In the genomic region with DNA sequence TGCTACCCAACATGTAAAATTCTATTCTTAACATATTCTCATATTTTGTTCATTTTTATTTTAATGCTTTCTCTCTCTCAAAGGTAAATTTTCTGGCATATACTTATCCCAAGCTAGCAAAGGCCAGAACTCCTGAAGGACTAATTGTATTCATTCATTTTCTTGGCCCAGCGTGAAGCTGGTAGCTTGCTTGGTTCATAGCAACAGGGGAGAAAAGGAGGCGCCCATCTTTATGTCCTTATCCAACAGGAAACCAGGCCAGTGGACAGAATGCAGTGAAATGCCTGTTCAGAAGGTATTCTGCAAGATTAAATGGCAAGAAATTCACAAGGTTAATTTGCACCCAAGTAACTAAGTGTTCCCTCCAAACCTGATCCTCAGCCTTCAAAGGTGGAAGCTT, we compare ENCODE assay signal across 16 cellular contexts. TPM values are rescaled to one million over a fixed set of nuclear protein-coding genes. Genes with fewer than 3 reads are reported as not detected.
DNase-seq lines count a peak whose midpoint lies in the region; ATAC-seq, FAIRE-seq and TF ChIP-seq lines count a peak whose summit lies in the region.
"Had no signal": no experiment of that assay in that cellular context is flagged by ENCODE, and none has a peak within 500 bp of the region (broad histone marks: within the 10 kb centered on the region; RNA-seq: fewer than 3 reads in every experiment).

No MANE protein-coding gene starts in this region.

- H3K27ac ChIP-seq in right cardiac atrium (ENCODE audit: low read length) (peak overlapping the region; percentile 52), astrocyte (ENCODE audit: low read depth, low read length) (no peak overlapping the region), mesendoderm (ENCODE audit: low read depth, low read length) (no peak overlapping the region)
- no peak overlapping the region for H3K27ac ChIP-seq in CD4-positive, alpha-beta T cell (ENCODE audit: low read depth, low read length)
- H3K27ac ChIP-seq: KMS-11, SK-N-MC had no signal

- intact Hi-C loops in right cardiac atrium (cut with DNase I) (loop anchor here in 2 of 4 donors (10.0 kb wide), 1 partner anchor 50 kb away; no protein-coding TSS in a partner anchor), cardiac septum (cut with DNase I) (loop anchor here (5.0 kb wide), 1 partner anchor 73 kb away; no protein-coding TSS in a partner anchor)
- intact Hi-C loops in CD4-positive, alpha-beta T cell (cut with DNase I, micrococcal nuclease), result no loop called here

- H3K9me3 Mint-ChIP-seq in astrocyte (ENCODE audit: unreplicated experiment), result no peaks in the 10 kb centered on the region
- H3K9me3 Mint-ChIP-seq in CD4-positive, alpha-beta T cell, result no peaks in the 10 kb centered on the region

- H3K4ac ChIP-seq in mesendoderm (ENCODE audit: low read depth, low read length), result no peak overlapping the region

- no peak overlapping the region for H2BK5ac ChIP-seq in mesendoderm (ENCODE audit: low read length)

- ATAC-seq in right cardiac atrium, result no peak
- no peak for ATAC-seq in HG03520 (IDR thresholded peaks at IDR 0.05; ENCODE audit: unreplicated experiment)
- no peak for ATAC-seq in GM18511 (IDR thresholded peaks at IDR 0.05; ENCODE audit: unreplicated experiment)
- ATAC-seq in CD4-positive, alpha-beta T cell (ENCODE audit: poor library complexity), result no peak
- ATAC-seq: PC-3 had no signal

- no peak overlapping the region for H2AK5ac ChIP-seq in mesendoderm (ENCODE audit: low read length)

- H3K4me1 ChIP-seq in right cardiac atrium (ENCODE audit: control insufficient read depth, insufficient read depth, low read length), result no peaks in the 10 kb centered on the region
- H3K4me1 ChIP-seq in astrocyte (ENCODE audit: insufficient read depth, low read length), result no peaks in the 10 kb centered on the region
- no peaks in the 10 kb centered on the region for H3K4me1 ChIP-seq in mesendoderm (ENCODE audit: control insufficient read depth, low read depth, low read length)

- no peak for DNase-seq in right cardiac atrium
- no peak for DNase-seq in cardiac septum (ENCODE audit: low spot score)
- DNase-seq in astrocyte (ENCODE audit: low read depth), result no peak
- DNase-seq in mesendoderm, result peak; percentile 54
- DNase-seq in CD4-positive, alpha-beta T cell, result no peak
- DNase-seq: DMS79; MM.1S; NCI-H1417; NCI-H1930; NCI-H526 treated with DMSO at 0.1 percent for 48 hours; NK-92 treated with Interleukin-12 subunit alpha and Interleukin-12 subunit beta, amount 100 ng/mL, for 24 hours; PC-3 had no signal

- no peak overlapping the region for H3K9ac ChIP-seq in astrocyte (ENCODE audit: low read length)
- H3K9ac ChIP-seq in mesendoderm (ENCODE audit: low read length), result no peak overlapping the region
- H3K9ac ChIP-seq: KMS-11 had no signal

- H2AFZ ChIP-seq in astrocyte (ENCODE audit: low read depth, low read length), result no peak overlapping the region

- no peak overlapping the region for H3K56ac ChIP-seq in mesendoderm (ENCODE audit: low read length)

- TF ChIP-seq CTCF in astrocyte (IDR thresholded peaks at IDR 0.05; ENCODE audit: insufficient read depth, low read depth, low read length), result no peak
- no peak for TF ChIP-seq CTCF in CD4-positive, alpha-beta T cell (IDR thresholded peaks at IDR 0.05)

- H3K36me3 Mint-ChIP-seq in astrocyte (ENCODE audit: low read depth, unreplicated experiment), result peaks cover 4% of the 10 kb centered on the region
- no peaks in the 10 kb centered on the region for H3K36me3 Mint-ChIP-seq in CD4-positive, alpha-beta T cell (ENCODE audit: low read depth)

- peak overlapping the region; percentile 31 for H3K4me3 Mint-ChIP-seq in astrocyte (ENCODE audit: unreplicated experiment)
- no peak overlapping the region for H3K4me3 Mint-ChIP-seq in CD4-positive, alpha-beta T cell

- CTCF ChIA-PET in CD4-positive, alpha-beta T cell (lab: Charles Lee), result interaction anchor here (1.4 kb wide), 1 partner anchor 9 kb away, joined by 9 read pairs; no protein-coding TSS in a partner anchor

- no peak overlapping the region for H3K27ac Mint-ChIP-seq in astrocyte (ENCODE audit: unreplicated experiment)
- no peak overlapping the region for H3K27ac Mint-ChIP-seq in CD4-positive, alpha-beta T cell

- no peak overlapping the region for H2BK120ac ChIP-seq in mesendoderm (ENCODE audit: low read depth, low read length)

- no peak overlapping the region for H3K18ac ChIP-seq in mesendoderm (ENCODE audit: low read length)

- no peak overlapping the region for H4K8ac ChIP-seq in mesendoderm (ENCODE audit: low read depth, low read length)

- no peak overlapping the region for H4K5ac ChIP-seq in mesendoderm (ENCODE audit: low read length)

- no peaks in the 10 kb centered on the region for H4K20me1 ChIP-seq in astrocyte (ENCODE audit: insufficient read depth, low read length)

- no peaks in the 10 kb centered on the region for H3K9me3 ChIP-seq in right cardiac atrium (ENCODE audit: control insufficient read depth, low read length)
- no peaks in the 10 kb centered on the region for H3K9me3 ChIP-seq in astrocyte (ENCODE audit: insufficient read depth, low read depth, low read length)
- no peaks in the 10 kb centered on the region for H3K9me3 ChIP-seq in CD4-positive, alpha-beta T cell (ENCODE audit: control insufficient read depth, low read length)

- H3K79me2 ChIP-seq in astrocyte (ENCODE audit: insufficient read depth, low read length) (no peaks in the 10 kb centered on the region), mesendoderm (ENCODE audit: control insufficient read depth, insufficient read depth, low read length) (peaks cover 19% of the 10 kb centered on the region)

- H3K27me3 ChIP-seq in right cardiac atrium (ENCODE audit: control insufficient read depth, insufficient read depth) (no peaks in the 10 kb centered on the region), astrocyte (ENCODE audit: insufficient read depth, low read length) (peaks cover 4% of the 10 kb centered on the region), mesendoderm (ENCODE audit: insufficient read depth, low read length, poor library complexity) (no peaks in the 10 kb centered on the region)
- peaks cover 32% of the 10 kb centered on the region for H3K27me3 ChIP-seq in CD4-positive, alpha-beta T cell (ENCODE audit: control insufficient read depth, insufficient read depth, low read length)

- WGBS in right cardiac atrium, result 84% methylated on average over 2 of the region's 2 CpGs
- no CpG with 5 or more reads among the region's 2 CpGs for WGBS in mesendoderm (ENCODE audit: extremely low coverage, insufficient coverage, low lambda C conversion rate)

- no peak overlapping the region for H2BK15ac ChIP-seq in mesendoderm (replicated peaks; ENCODE audit: low read depth)

- no peaks in the 10 kb centered on the region for H3K27me3 Mint-ChIP-seq in astrocyte (ENCODE audit: low read depth, unreplicated experiment)
- peaks cover 73% of the 10 kb centered on the region for H3K27me3 Mint-ChIP-seq in CD4-positive, alpha-beta T cell

- no peaks in the 10 kb centered on the region for H3K79me1 ChIP-seq in mesendoderm (ENCODE audit: low read length)

- POLR2A ChIA-PET in CD4-positive, alpha-beta T cell (lab: Charles Lee), result no interaction called here

- no peak overlapping the region for H3K4me3 ChIP-seq in right cardiac atrium (ENCODE audit: low read length)
- H3K4me3 ChIP-seq in astrocyte (ENCODE audit: insufficient read depth, low read depth, low read length), result no peak overlapping the region
- H3K4me3 ChIP-seq in mesendoderm (ENCODE audit: low read length), result no peak overlapping the region
- H3K4me3 ChIP-seq: SK-N-MC had no signal

- H3K36me3 ChIP-seq in astrocyte (ENCODE audit: insufficient read depth, low read length) (no peaks in the 10 kb centered on the region), mesendoderm (ENCODE audit: control insufficient read depth, insufficient read depth, low read length) (no peaks in the 10 kb centered on the region)

- FAIRE-seq in astrocyte (lab: Jason Lieb, UNC), result no peak

- peaks cover 28% of the 10 kb centered on the region for H3K4me1 Mint-ChIP-seq in astrocyte (ENCODE audit: low read depth, unreplicated experiment)
- peaks cover 5% of the 10 kb centered on the region for H3K4me1 Mint-ChIP-seq in CD4-positive, alpha-beta T cell (ENCODE audit: low read depth)

- H3K4me2 ChIP-seq in astrocyte (ENCODE audit: low read length) (no peak overlapping the region), mesendoderm (ENCODE audit: low read length) (no peak overlapping the region)
- H3K4me2 ChIP-seq: KMS-11 had no signal

- no peak overlapping the region for H3K23ac ChIP-seq in mesendoderm (ENCODE audit: low read length)

RNA-seq across cellular contexts. Expression of a gene that starts 5.7 kb away (rescaled TPM):
- 10 to 100 TPM; 19.9 to 26.4 (median 22.7) TPM for total RNA-seq in right cardiac atrium
- 4.5 TPM for polyA plus RNA-seq in right cardiac atrium
- total RNA-seq in cardiac septum, result 40.9 TPM
- total RNA-seq in astrocyte, result 50.5 and 59.3 TPM in 2 replicates
- polyA plus RNA-seq in mesendoderm (2013, experiment 1 of 2), result 29.1 TPM
- polyA plus RNA-seq in mesendoderm (2013, experiment 2 of 2), result 27.0 TPM
- not detected for total RNA-seq in CD4-positive, alpha-beta T cell

Comparison
In these comparisons a context has a peak if more than half of its experiments do, and no peak if none do; other contexts are left out.
1. RNA of a gene that starts 5.7 kb away (total RNA-seq): 50.5 to 59.3 TPM in astrocyte, 40.9 TPM in cardiac septum (single experiment) and 19.9 to 26.4 TPM in right cardiac atrium; not detected in CD4-positive, alpha-beta T cell; every median in the first group is over 10 times any median in the second.